Comparison of ENCODE assay signal across 13 cellular contexts in the genomic region with DNA sequence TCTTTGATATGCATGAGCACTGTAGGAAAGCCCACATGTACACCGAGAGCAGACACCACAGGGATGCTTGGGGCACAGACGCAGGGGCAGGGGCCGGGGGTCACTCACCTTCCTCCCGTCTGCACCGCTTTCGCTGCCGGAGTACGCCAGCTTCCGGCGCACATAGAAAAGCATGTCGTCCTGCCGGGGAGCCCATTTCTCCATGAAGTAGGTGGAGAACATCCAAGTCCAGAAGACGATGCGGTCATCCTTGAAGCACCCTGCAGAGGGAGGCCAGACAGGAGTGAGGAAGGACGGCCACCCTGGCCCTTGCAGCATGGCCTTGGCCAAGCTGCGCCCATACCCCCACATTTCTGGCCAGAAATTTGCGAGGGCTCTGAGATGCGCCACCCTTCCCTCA. TPM values are rescaled to one million over a fixed set of nuclear protein-coding genes. Genes with fewer than 3 reads are reported as not detected.
DNase-seq lines count a peak whose midpoint lies in the region; ATAC-seq and TF ChIP-seq lines count a peak whose summit lies in the region.
"Had no signal": no experiment of that assay in that cellular context is flagged by ENCODE, and none has a peak within 500 bp of the region (broad histone marks: within the 10 kb centered on the region; RNA-seq: fewer than 3 reads in every experiment).

No MANE protein-coding gene starts in this region.

- H3K4me3 ChIP-seq in BE2C (ENCODE audit: low read depth, low read length) = peak overlapping the region; percentile 60
- H3K4me3 ChIP-seq in WI38 (ENCODE audit: low read depth, low read length) = peak overlapping the region; percentile 38
- H3K4me3 ChIP-seq in foreskin fibroblast (ENCODE audit: low read depth in 1 of 2, low read length in 2 of 2) = peak overlapping the region; percentile 52 to 65
- H3K4me3 ChIP-seq in sigmoid colon = peak overlapping the region; percentile 21 to 45 (median 40)
- H3K4me3 ChIP-seq: GM12878 had no signal

- H3K27ac ChIP-seq in sigmoid colon = peak overlapping the region; percentile 67 to 89 (median 78)
- H3K27ac ChIP-seq: neutrophil had no signal

- no peak for TF ChIP-seq EP300 in sigmoid colon (IDR thresholded peaks at IDR 0.05)

- intact Hi-C loops in sigmoid colon (cut with DNase I) = loop anchor here (5.0 kb wide), 1 partner anchor 50 kb away; the partner anchor contains the start of gene NUP50

- no peaks in the 10 kb centered on the region for H3K9me3 ChIP-seq in BE2C
- no peaks in the 10 kb centered on the region for H3K9me3 ChIP-seq in sigmoid colon
- H3K9me3 ChIP-seq: neutrophil had no signal

- DNase-seq in BE2C = no peak
- DNase-seq in foreskin fibroblast = no peak
- no peak for DNase-seq in sigmoid colon
- no peak for DNase-seq in 8988T
- DNase-seq in stimulated activated CD8-positive, alpha-beta memory T cell treated with anti-CD3 and anti-CD28 coated beads, Interleukin-4, amount 100 ng/mL, for 48 hours = no peak
- no peak for DNase-seq in NCI-H146 treated with DMSO at 0.1 percent for 48 hours (lab: John Stamatoyannopoulos, UW; ENCODE audit: unreplicated experiment)
- DNase-seq: activated CD4-positive, alpha-beta T cell treated with anti-CD3 and anti-CD28 coated beads, Interleukin-2, amount 50 U/mL, for 4 hours; NCI-H146; RPMI8226 had no signal

- no peak for ATAC-seq in HG02981 (IDR thresholded peaks at IDR 0.05; ENCODE audit: unreplicated experiment)
- ATAC-seq: GM12878 had no signal

- H3K36me3 ChIP-seq in BE2C (no peaks in the 10 kb centered on the region), sigmoid colon (peaks cover 0 to 10% (median 4%) of the 10 kb centered on the region in 4 donors)

- TF ChIP-seq POLR2A in sigmoid colon (IDR thresholded peaks at IDR 0.05) = no peak

- TF ChIP-seq CTCF in BE2C (IDR thresholded peaks at IDR 0.05; ENCODE audit: low read depth, low read length) (no peak), WI38 (IDR thresholded peaks at IDR 0.05; ENCODE audit: low read depth, low read length) (no peak), foreskin fibroblast (IDR thresholded peaks at IDR 0.05; ENCODE audit: low read depth, low read length) (no peak), sigmoid colon (IDR thresholded peaks at IDR 0.05) (no peak)

- H3K4me1 ChIP-seq in BE2C = peaks cover 19% of the 10 kb centered on the region
- H3K4me1 ChIP-seq in sigmoid colon = peaks cover 0 to 60% (median 53%) of the 10 kb centered on the region in 4 donors

- H3K27me3 ChIP-seq in BE2C (no peaks in the 10 kb centered on the region), sigmoid colon (no peaks in the 10 kb centered on the region)
- H3K27me3 ChIP-seq: neutrophil had no signal

- WGBS in sigmoid colon, 2 donors = 89 to 92% methylated on average over 18 of the region's 18 CpGs

RNA-seq across cellular contexts. Expression of gene KIAA0930, which starts 28.8 kb away (rescaled TPM):
- polyA plus RNA-seq in BE2C (2012; ENCODE audit: insufficient read depth, insufficient read length, low read depth) = 77.2 TPM
- 10 to 100 TPM; 25.7 to 56.5 (median 30.7) TPM for total RNA-seq in sigmoid colon
- polyA plus RNA-seq in sigmoid colon = 10 to 100 TPM; 14.4 to 34.1 (median 26.4) TPM

RNA-seq across cellular contexts. Expression of gene NUP50, which starts 48.1 kb away (rescaled TPM):
- polyA plus RNA-seq in BE2C (2012; ENCODE audit: insufficient read depth, insufficient read length, low read depth) = 54.2 TPM
- 10 to 100 TPM; 23.2 to 28.5 (median 26.8) TPM for total RNA-seq in sigmoid colon
- 10 to 100 TPM; 10.8 to 27.8 (median 22.2) TPM for polyA plus RNA-seq in sigmoid colon
